In genomic region chr17:46181940-46182339, GRCh38 we compare ENCODE assay signal across 1 cellular context.
TF ChIP-seq lines count a peak whose summit lies in the region.

No MANE protein-coding gene starts in this region.

TF ChIP-seq in H1, 55 proteins besides CTCF, POLR2A, EP300 and RAD21:
- no peak for TF ChIP-seq JUND (IDR thresholded peaks at IDR 0.05; ENCODE audit: low read length)
- TF ChIP-seq TAF7 (optimal IDR thresholded peaks at IDR 0.05; ENCODE audit: borderline replicate concordance, low read depth, low read length), result no peak
- TF ChIP-seq CBX8 (IDR thresholded peaks at IDR 0.05; ENCODE audit: borderline replicate concordance, low read depth, low read length), result no peak
- no peak for TF ChIP-seq BRCA1 (IDR thresholded peaks at IDR 0.05; ENCODE audit: low read depth, low read length)
- no peak for TF ChIP-seq ASH2L (IDR thresholded peaks at IDR 0.05; ENCODE audit: low read length)
- TF ChIP-seq NANOG (IDR thresholded peaks at IDR 0.05; ENCODE audit: insufficient read depth, low read depth, low read length, poor library complexity, severe bottlenecking), result no peak
- no peak for TF ChIP-seq KDM5A (IDR thresholded peaks at IDR 0.05; ENCODE audit: low read length)
- TF ChIP-seq EGR1 (IDR thresholded peaks at IDR 0.05; ENCODE audit: borderline replicate concordance, low read depth, low read length), result no peak
- TF ChIP-seq ZNF274 (IDR thresholded peaks at IDR 0.05; ENCODE audit: borderline replicate concordance, extremely low read depth, low read length), result no peak
- no peak for TF ChIP-seq HDAC6 (IDR thresholded peaks at IDR 0.05; ENCODE audit: low read depth, low read length)
- no peak for TF ChIP-seq SIN3A (conservative IDR thresholded peaks at IDR 0.05 in 1 of 2, IDR thresholded peaks at IDR 0.05 in 1 of 2; ENCODE audit: low read depth in 1 of 2, low read length in 2 of 2)
- no peak for TF ChIP-seq CHD2 (IDR thresholded peaks at IDR 0.05; ENCODE audit: low read length)
- no peak for TF ChIP-seq RNF2 (IDR thresholded peaks at IDR 0.05; ENCODE audit: borderline replicate concordance, low read depth, low read length, missing control alignments, poor library complexity, severe bottlenecking)
- TF ChIP-seq KDM4A (IDR thresholded peaks at IDR 0.05; ENCODE audit: low read depth, low read length, severe bottlenecking), result no peak
- TF ChIP-seq RXRA (IDR thresholded peaks at IDR 0.05; ENCODE audit: insufficient read depth, low read depth, low read length), result no peak
- TF ChIP-seq, protein P1, sequence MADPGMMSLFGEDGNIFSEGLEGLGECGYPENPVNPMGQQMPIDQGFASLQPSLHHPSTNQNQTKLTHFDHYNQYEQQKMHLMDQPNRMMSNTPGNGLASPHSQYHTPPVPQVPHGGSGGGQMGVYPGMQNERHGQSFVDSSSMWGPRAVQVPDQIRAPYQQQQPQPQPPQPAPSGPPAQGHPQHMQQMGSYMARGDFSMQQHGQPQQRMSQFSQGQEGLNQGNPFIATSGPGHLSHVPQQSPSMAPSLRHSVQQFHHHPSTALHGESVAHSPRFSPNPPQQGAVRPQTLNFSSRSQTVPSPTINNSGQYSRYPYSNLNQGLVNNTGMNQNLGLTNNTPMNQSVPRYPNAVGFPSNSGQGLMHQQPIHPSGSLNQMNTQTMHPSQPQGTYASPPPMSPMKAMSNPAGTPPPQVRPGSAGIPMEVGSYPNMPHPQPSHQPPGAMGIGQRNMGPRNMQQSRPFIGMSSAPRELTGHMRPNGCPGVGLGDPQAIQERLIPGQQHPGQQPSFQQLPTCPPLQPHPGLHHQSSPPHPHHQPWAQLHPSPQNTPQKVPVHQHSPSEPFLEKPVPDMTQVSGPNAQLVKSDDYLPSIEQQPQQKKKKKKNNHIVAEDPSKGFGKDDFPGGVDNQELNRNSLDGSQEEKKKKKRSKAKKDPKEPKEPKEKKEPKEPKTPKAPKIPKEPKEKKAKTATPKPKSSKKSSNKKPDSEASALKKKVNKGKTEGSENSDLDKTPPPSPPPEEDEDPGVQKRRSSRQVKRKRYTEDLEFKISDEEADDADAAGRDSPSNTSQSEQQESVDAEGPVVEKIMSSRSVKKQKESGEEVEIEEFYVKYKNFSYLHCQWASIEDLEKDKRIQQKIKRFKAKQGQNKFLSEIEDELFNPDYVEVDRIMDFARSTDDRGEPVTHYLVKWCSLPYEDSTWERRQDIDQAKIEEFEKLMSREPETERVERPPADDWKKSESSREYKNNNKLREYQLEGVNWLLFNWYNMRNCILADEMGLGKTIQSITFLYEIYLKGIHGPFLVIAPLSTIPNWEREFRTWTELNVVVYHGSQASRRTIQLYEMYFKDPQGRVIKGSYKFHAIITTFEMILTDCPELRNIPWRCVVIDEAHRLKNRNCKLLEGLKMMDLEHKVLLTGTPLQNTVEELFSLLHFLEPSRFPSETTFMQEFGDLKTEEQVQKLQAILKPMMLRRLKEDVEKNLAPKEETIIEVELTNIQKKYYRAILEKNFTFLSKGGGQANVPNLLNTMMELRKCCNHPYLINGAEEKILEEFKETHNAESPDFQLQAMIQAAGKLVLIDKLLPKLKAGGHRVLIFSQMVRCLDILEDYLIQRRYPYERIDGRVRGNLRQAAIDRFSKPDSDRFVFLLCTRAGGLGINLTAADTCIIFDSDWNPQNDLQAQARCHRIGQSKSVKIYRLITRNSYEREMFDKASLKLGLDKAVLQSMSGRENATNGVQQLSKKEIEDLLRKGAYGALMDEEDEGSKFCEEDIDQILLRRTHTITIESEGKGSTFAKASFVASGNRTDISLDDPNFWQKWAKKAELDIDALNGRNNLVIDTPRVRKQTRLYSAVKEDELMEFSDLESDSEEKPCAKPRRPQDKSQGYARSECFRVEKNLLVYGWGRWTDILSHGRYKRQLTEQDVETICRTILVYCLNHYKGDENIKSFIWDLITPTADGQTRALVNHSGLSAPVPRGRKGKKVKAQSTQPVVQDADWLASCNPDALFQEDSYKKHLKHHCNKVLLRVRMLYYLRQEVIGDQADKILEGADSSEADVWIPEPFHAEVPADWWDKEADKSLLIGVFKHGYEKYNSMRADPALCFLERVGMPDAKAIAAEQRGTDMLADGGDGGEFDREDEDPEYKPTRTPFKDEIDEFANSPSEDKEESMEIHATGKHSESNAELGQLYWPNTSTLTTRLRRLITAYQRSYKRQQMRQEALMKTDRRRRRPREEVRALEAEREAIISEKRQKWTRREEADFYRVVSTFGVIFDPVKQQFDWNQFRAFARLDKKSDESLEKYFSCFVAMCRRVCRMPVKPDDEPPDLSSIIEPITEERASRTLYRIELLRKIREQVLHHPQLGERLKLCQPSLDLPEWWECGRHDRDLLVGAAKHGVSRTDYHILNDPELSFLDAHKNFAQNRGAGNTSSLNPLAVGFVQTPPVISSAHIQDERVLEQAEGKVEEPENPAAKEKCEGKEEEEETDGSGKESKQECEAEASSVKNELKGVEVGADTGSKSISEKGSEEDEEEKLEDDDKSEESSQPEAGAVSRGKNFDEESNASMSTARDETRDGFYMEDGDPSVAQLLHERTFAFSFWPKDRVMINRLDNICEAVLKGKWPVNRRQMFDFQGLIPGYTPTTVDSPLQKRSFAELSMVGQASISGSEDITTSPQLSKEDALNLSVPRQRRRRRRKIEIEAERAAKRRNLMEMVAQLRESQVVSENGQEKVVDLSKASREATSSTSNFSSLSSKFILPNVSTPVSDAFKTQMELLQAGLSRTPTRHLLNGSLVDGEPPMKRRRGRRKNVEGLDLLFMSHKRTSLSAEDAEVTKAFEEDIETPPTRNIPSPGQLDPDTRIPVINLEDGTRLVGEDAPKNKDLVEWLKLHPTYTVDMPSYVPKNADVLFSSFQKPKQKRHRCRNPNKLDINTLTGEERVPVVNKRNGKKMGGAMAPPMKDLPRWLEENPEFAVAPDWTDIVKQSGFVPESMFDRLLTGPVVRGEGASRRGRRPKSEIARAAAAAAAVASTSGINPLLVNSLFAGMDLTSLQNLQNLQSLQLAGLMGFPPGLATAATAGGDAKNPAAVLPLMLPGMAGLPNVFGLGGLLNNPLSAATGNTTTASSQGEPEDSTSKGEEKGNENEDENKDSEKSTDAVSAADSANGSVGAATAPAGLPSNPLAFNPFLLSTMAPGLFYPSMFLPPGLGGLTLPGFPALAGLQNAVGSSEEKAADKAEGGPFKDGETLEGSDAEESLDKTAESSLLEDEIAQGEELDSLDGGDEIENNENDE (IDR thresholded peaks at IDR 0.05; ENCODE audit: insufficient replicate concordance, low read length), result no peak
- TF ChIP-seq RFX5 (IDR thresholded peaks at IDR 0.05; ENCODE audit: borderline replicate concordance, low read depth, low read length), result no peak
- no peak for TF ChIP-seq KDM1A (IDR thresholded peaks at IDR 0.05; ENCODE audit: borderline replicate concordance, low read length)
- TF ChIP-seq TCF12 (IDR thresholded peaks at IDR 0.05; ENCODE audit: low read depth, low read length), result no peak
